In genomic region chr12:19867151-19867550, GRCh38 we compare ENCODE assay signal across 24 cellular contexts.
"Had no signal": no experiment of that assay in that cellular context is flagged by ENCODE, and none has a peak within 500 bp of the region (broad histone marks: within the 10 kb centered on the region; RNA-seq: fewer than 3 reads in every experiment).

No MANE protein-coding gene starts in this region.

- H3K27me3 ChIP-seq: body of pancreas, Peyer's patch, SJCRH30 had no signal

- ATAC-seq: activated T-helper 17 cell treated with anti-CD3 and anti-CD28 coated beads, Interleukin-2, amount 50 U/mL, for 72 hours; body of pancreas; WTC11 had no signal

- H3K4me1 ChIP-seq: Peyer's patch, SJCRH30 had no signal

- H3K27ac ChIP-seq: body of pancreas, KMS-11, Peyer's patch, RWPE1, SJCRH30 had no signal

- FAIRE-seq: bronchial epithelial cell had no signal

- H3K4me3 ChIP-seq: body of pancreas, Peyer's patch, SJCRH30 had no signal

- H3K36me3 ChIP-seq: Peyer's patch, SJCRH30 had no signal

- H3K9ac ChIP-seq: KMS-11 had no signal

- H3K4me2 ChIP-seq: KMS-11 had no signal

- DNase-seq: activated CD4-positive, alpha-beta memory T cell treated with anti-CD3 and anti-CD28 coated beads, Interleukin-2, amount 10 ng/mL, durations not matched to agents 7 days and 5 days; activated CD4-positive, alpha-beta T cell treated with anti-CD3 and anti-CD28 coated beads for 1 hour; activated CD4-positive, alpha-beta T cell treated with anti-CD3 and anti-CD28 coated beads, Interleukin-2, amount 10 ng/mL, durations not matched to agents 7 days and 5 days; activated gamma-delta T cell; activated naive CD4-positive, alpha-beta T cell treated with anti-CD3 and anti-CD28 coated beads for 36 hours; activated T-cell treated with anti-CD3 and anti-CD28 coated beads for 4 hours; activated T-cell treated with anti-CD3 and anti-CD28 coated beads, Interleukin-2, amount 50 U/mL, for 48 hours; body of pancreas; central memory CD4-positive, alpha-beta T cell; NCI-H1092; NCI-H1417; NCI-H2029; NCI-H2107; NCI-H69; NK-92 treated with Interleukin-12 subunit alpha and Interleukin-12 subunit beta, amount 100 ng/mL, for 24 hours; OCI-M1; Peyer's patch; Right ventricle myocardium superior; SJCRH30 had no signal

- H3K9me3 ChIP-seq: body of pancreas, Peyer's patch, SJCRH30 had no signal
